Comparison of ENCODE assay signal across 10 cellular contexts in the genomic region with DNA sequence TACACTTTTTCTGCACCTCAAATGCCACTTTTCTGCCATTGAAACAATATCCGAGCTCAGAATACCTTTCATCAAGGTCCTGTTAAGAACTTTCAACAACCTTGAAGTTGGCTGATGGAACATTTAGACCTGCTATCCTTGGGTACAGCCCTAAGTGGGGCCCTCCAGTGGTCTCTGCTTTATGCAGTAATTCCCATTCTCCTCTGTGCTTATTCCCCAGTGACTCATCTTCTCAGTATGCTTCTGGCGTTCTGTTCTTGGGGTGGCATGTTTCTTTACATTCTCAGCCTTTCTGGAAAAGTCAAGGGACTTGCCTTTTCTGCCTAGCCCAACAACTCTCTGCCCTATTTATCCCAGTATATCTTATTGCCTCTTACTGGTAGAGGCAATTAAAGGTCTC. TPM values are rescaled to one million over a fixed set of nuclear protein-coding genes. Genes with fewer than 3 reads are reported as not detected.
DNase-seq lines count a peak whose midpoint lies in the region; ATAC-seq, FAIRE-seq and TF ChIP-seq lines count a peak whose summit lies in the region.
"Had no signal": no experiment of that assay in that cellular context is flagged by ENCODE, and none has a peak within 500 bp of the region (broad histone marks: within the 10 kb centered on the region; RNA-seq: fewer than 3 reads in every experiment).

No MANE protein-coding gene starts in this region.

- no peaks in the 10 kb centered on the region for H3K9me3 Mint-ChIP-seq in activated CD4-positive, alpha-beta memory T cell treated with anti-CD3 and anti-CD28 coated beads for 36 hours

- peaks cover 80% of the 10 kb centered on the region for H3K4me1 Mint-ChIP-seq in activated CD4-positive, alpha-beta memory T cell treated with anti-CD3 and anti-CD28 coated beads for 36 hours (ENCODE audit: low read depth)

- no peak for ATAC-seq in HG03095 (IDR thresholded peaks at IDR 0.05; ENCODE audit: unreplicated experiment)

- peak overlapping the region; percentile 24 for H3K27ac Mint-ChIP-seq in activated CD4-positive, alpha-beta memory T cell treated with anti-CD3 and anti-CD28 coated beads for 36 hours

- CTCF ChIA-PET in activated CD4-positive, alpha-beta memory T cell treated with anti-CD3 and anti-CD28 coated beads for 36 hours (lab: Charles Lee), result interaction anchor here (2.6 kb wide), 1 partner anchor 68 kb away, joined by 19 read pairs; the partner anchor contains the start of gene TRMO

- POLR2A ChIA-PET in activated CD4-positive, alpha-beta memory T cell treated with anti-CD3 and anti-CD28 coated beads for 36 hours (lab: Charles Lee), result interaction anchor here (0.6 to 1.2 kb wide), 2 partner anchors 16 to 68 kb away, joined by 3 to 5 read pairs; partner anchors contain the start of gene TRMO

- H3K27me3 Mint-ChIP-seq in activated CD4-positive, alpha-beta memory T cell treated with anti-CD3 and anti-CD28 coated beads for 36 hours, result no peaks in the 10 kb centered on the region

- no peak overlapping the region for H3K4me3 Mint-ChIP-seq in activated CD4-positive, alpha-beta memory T cell treated with anti-CD3 and anti-CD28 coated beads for 36 hours

- peaks cover 11% of the 10 kb centered on the region for H3K36me3 Mint-ChIP-seq in activated CD4-positive, alpha-beta memory T cell treated with anti-CD3 and anti-CD28 coated beads for 36 hours

- DNase-seq in AG08396 (ENCODE audit: low spot score) (peak; percentile 79), H54 (ENCODE audit: insufficient read length, low spot score) (peak; percentile 91), iPS-NIHi11 (ENCODE audit: low spot score) (peak; percentile 29), NCI-H1105 treated with DMSO at 0.1 percent for 48 hours (lab: John Stamatoyannopoulos, UW) (no peak), SHP77 (lab: John Stamatoyannopoulos, UW) (no peak), mesenteric fat pad (ENCODE audit: low spot score) (no peak)
- no peak for DNase-seq in activated CD4-positive, alpha-beta memory T cell treated with anti-CD3 and anti-CD28 coated beads for 36 hours
- DNase-seq: heart right ventricle had no signal

- intact Hi-C loops in activated CD4-positive, alpha-beta memory T cell treated with anti-CD3 and anti-CD28 coated beads for 36 hours (cut with micrococcal nuclease), result no loop called here

- peak; percentile 98 for FAIRE-seq in H54 (lab: Jason Lieb, UNC)
- FAIRE-seq: TTC549 had no signal

- no peak for TF ChIP-seq POLR2A in H54 (IDR thresholded peaks at IDR 0.05; ENCODE audit: low read depth, low read length)

RNA-seq across cellular contexts. Expression of gene ANP32B, which starts 7.1 kb away (rescaled TPM):
- total RNA-seq in activated CD4-positive, alpha-beta memory T cell treated with anti-CD3 and anti-CD28 coated beads for 36 hours, result 100 to 1,000 TPM; 352 to 358 TPM
- 103 TPM for total RNA-seq in mesenteric fat pad

RNA-seq across cellular contexts. Expression of gene HEMGN, which starts 52.3 kb away (rescaled TPM):
- under 1 TPM; 0.69 to 0.99 TPM for total RNA-seq in activated CD4-positive, alpha-beta memory T cell treated with anti-CD3 and anti-CD28 coated beads for 36 hours
- not detected for total RNA-seq in mesenteric fat pad

Comparison
In these comparisons a context has a peak if more than half of its experiments do, and no peak if none do; other contexts are left out.
1. DNase-seq: peak in AG08396 (single experiment), H54 (single experiment) and iPS-NIHi11 (single experiment); none in activated CD4-positive, alpha-beta memory T cell treated with anti-CD3 and anti-CD28 coated beads for 36 hours (single experiment), NCI-H1105 treated with DMSO at 0.1 percent for 48 hours (single experiment), SHP77 (0 of 2) and mesenteric fat pad (single experiment).